In the genomic region with DNA sequence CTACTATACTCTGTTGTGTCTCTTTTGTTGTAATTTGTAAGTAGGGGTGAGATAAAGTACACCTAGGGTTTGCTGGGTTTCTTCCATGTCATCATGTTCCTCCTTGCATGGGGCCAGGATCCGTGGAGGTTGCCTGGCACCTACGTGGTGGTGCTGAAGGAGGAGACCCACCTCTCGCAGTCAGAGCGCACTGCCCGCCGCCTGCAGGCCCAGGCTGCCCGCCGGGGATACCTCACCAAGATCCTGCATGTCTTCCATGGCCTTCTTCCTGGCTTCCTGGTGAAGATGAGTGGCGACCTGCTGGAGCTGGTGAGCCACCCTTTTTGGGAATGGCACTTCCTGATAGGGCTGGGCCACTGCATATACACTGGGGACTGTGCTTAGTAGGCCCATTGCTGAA, we compare ENCODE assay signal across 1 cellular context.
TF ChIP-seq lines count a peak whose summit lies in the region.

No MANE protein-coding gene starts in this region.

TF ChIP-seq in H1, 55 proteins besides CTCF, POLR2A, EP300 and RAD21:
- TF ChIP-seq PHF8 (conservative IDR thresholded peaks at IDR 0.05; ENCODE audit: low read depth, low read length) (no peak), BRCA1 (IDR thresholded peaks at IDR 0.05; ENCODE audit: low read depth, low read length) (no peak), POLR2AphosphoS5 (IDR thresholded peaks at IDR 0.05; ENCODE audit: low read depth, low read length) (no peak), TCF12 (IDR thresholded peaks at IDR 0.05; ENCODE audit: low read depth, low read length) (no peak), E2F6 (IDR thresholded peaks at IDR 0.05) (no peak), CHD1 (IDR thresholded peaks at IDR 0.05; ENCODE audit: low read depth, low read length) (no peak), KDM5A (IDR thresholded peaks at IDR 0.05; ENCODE audit: low read length) (no peak), NANOG (IDR thresholded peaks at IDR 0.05; ENCODE audit: insufficient read depth, low read depth, low read length, poor library complexity, severe bottlenecking) (no peak), ZNF274 (IDR thresholded peaks at IDR 0.05; ENCODE audit: borderline replicate concordance, extremely low read depth, low read length) (no peak), ASH2L (IDR thresholded peaks at IDR 0.05; ENCODE audit: low read length) (no peak), SUZ12 (IDR thresholded peaks at IDR 0.05; ENCODE audit: low read length) (no peak), SP1 (IDR thresholded peaks at IDR 0.05; ENCODE audit: low read depth, low read length) (no peak), SRF (IDR thresholded peaks at IDR 0.05; ENCODE audit: low read depth, low read length) (no peak), CEBPB (IDR thresholded peaks at IDR 0.05; ENCODE audit: low read depth, low read length) (no peak), KDM1A (IDR thresholded peaks at IDR 0.05; ENCODE audit: borderline replicate concordance, low read length) (no peak)
